Comparison of ENCODE assay signal across 19 cellular contexts in the genomic region with DNA sequence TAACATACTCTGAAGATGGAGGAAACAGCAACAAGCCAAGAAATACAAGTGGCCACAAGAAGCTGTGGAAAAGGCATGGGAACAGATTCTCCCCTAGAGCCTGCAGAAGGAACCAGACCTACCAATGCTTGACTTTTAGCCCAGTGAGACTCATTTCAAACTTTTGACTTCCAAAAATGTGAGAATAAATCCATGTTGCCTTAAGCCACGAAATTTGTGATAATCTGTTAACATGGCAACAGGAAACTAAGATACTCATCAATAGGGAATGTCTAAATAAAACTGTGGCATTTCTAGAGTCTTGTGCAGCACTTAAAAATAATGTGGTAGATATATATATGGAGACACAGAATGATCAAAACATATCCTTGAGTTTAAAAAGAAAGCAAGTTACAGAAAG.
"Had no signal": no experiment of that assay in that cellular context is flagged by ENCODE, and none has a peak within 500 bp of the region (broad histone marks: within the 10 kb centered on the region; RNA-seq: fewer than 3 reads in every experiment).

No MANE protein-coding gene starts in this region.

- H3K36me3 ChIP-seq: gastroesophageal sphincter, thyroid gland had no signal

- DNase-seq: activated B cell treated with CpG ODN at 0.5 μM for 24 hours; activated CD4-positive, alpha-beta T cell treated with anti-CD3 and anti-CD28 coated beads for 48 hours; activated CD8-positive, alpha-beta T cell treated with anti-CD3 and anti-CD28 coated beads for 36 hours; activated gamma-delta T cell; activated T-cell treated with anti-CD3 and anti-CD28 coated beads, Interleukin-2, amount 50 U/mL, for 72 hours; amniotic stem cell; caudate nucleus; effector CD4-positive, alpha-beta T cell; heart right ventricle; islet precursor cell; naive thymus-derived CD4-positive, alpha-beta T cell; stimulated activated CD4-positive, alpha-beta T cell treated with anti-CD3 and anti-CD28 coated beads, Interleukin-12 subunit alpha, Interleukin-12 subunit beta, amount 100 ng/mL, for 4 hours; stimulated activated CD4-positive, alpha-beta T cell treated with anti-CD3 and anti-CD28 coated beads, Interleukin-2, amount 100 ng/mL, for 24 hours; stimulated activated naive B cell treated with anti-CD40 and anti-IgM and Interleukin-4, amounts not matched to agents 10 μg/mL and 1 μg/mL and 100 μg/mL, for 72 hours; T-helper 2 cell; thyroid gland had no signal

- H3K9ac ChIP-seq: parathyroid adenoma had no signal

- H3K27ac ChIP-seq: coronary artery, heart right ventricle, parathyroid adenoma, thyroid gland had no signal

- H2AFZ ChIP-seq: parathyroid adenoma had no signal

- H3K27me3 ChIP-seq: gastroesophageal sphincter, heart right ventricle, thyroid gland had no signal

- H3K4me3 ChIP-seq: coronary artery, gastroesophageal sphincter, heart right ventricle, thyroid gland had no signal

- H3K9me3 ChIP-seq: gastroesophageal sphincter, thyroid gland had no signal
